1 cellular context compared by ENCODE assay signal in genomic region chr6:14738497-14738896, GRCh38.
TF ChIP-seq lines count a peak whose summit lies in the region.

No MANE protein-coding gene starts in this region.

TF ChIP-seq in GM12878, 131 proteins besides CTCF, POLR2A, EP300 and RAD21:
- TF ChIP-seq, protein P1, sequence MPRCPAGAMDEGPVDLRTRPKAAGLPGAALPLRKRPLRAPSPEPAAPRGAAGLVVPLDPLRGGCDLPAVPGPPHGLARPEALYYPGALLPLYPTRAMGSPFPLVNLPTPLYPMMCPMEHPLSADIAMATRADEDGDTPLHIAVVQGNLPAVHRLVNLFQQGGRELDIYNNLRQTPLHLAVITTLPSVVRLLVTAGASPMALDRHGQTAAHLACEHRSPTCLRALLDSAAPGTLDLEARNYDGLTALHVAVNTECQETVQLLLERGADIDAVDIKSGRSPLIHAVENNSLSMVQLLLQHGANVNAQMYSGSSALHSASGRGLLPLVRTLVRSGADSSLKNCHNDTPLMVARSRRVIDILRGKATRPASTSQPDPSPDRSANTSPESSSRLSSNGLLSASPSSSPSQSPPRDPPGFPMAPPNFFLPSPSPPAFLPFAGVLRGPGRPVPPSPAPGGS (IDR thresholded peaks at IDR 0.05; ENCODE audit: borderline replicate concordance, insufficient read depth, low read depth, low read length, poor library complexity, severe bottlenecking), result peak; percentile 42
- no peak for TF ChIP-seq YBX1 (IDR thresholded peaks at IDR 0.05)
